ENCODE assay signal across 9 cellular contexts in the genomic region with DNA sequence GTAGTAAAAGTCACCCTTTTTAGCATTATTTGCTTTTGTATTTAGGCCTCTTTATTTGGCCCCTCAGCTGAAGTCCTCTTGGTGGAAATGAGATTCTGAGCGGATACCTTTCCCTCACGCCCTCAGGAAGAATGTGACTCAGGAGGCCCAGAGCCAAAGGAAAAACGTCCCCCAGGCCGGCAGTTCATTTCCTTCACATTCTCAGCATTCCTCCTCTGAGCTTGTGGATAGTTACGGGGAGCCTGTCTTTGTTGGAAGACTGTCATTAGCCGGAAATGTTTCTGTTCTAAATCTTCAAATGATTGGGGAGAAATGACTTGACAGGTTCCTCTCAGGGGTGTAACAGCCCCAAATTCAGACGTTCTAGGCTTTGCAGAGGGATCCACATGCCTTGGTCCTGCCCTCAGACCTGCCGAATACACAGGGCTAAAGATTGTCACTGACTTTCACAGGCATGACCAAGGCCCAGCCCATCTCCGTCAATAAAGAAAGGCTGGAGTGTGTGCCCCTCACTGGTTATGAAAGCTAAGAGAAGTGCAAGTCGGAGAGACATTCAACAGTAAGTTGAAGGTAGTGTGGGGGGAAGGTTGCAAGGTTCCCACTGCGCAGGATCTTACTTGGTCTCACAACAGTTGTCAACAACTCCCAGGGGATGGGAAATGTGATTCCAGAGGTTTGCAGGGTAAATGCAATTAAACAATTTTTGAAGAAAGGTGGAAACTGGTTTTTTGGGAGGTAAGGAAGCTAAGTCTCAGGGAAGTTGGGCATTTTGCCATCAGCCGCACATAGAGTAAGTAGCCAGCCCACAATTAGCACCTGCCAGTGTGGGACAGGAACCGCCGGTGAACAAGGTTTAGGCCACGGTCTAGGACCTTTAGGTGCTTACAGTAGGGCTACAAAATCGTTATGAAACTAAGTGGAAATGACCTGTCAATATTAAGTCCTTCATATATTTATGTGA. TPM values are rescaled to one million over a fixed set of nuclear protein-coding genes. Genes with fewer than 3 reads are reported as not detected.
DNase-seq lines count a peak whose midpoint lies in the region; ATAC-seq and FAIRE-seq lines count a peak whose summit lies in the region.
"Had no signal": no experiment of that assay in that cellular context is flagged by ENCODE, and none has a peak within 500 bp of the region (broad histone marks: within the 10 kb centered on the region; RNA-seq: fewer than 3 reads in every experiment).

No MANE protein-coding gene starts in this region.

- no peaks in the 10 kb centered on the region for H3K4me1 Mint-ChIP-seq in activated T-helper 2 cell treated with anti-CD3 and anti-CD28 coated beads, Interferon-gamma antibody, Interleukin-2, Interleukin-4, amounts not matched to agents 10 μg/mL and 5 μg/mL and 100 μg/mL, durations not matched to agents 14 hours and 24 hours and 36 hours (ENCODE audit: low read depth)

- H3K27ac Mint-ChIP-seq in activated T-helper 2 cell treated with anti-CD3 and anti-CD28 coated beads, Interferon-gamma antibody, Interleukin-2, Interleukin-4, amounts not matched to agents 10 μg/mL and 5 μg/mL and 100 μg/mL, durations not matched to agents 14 hours and 24 hours and 36 hours = no peak overlapping the region

- H3K36me3 Mint-ChIP-seq in activated T-helper 2 cell treated with anti-CD3 and anti-CD28 coated beads, Interferon-gamma antibody, Interleukin-2, Interleukin-4, amounts not matched to agents 10 μg/mL and 5 μg/mL and 100 μg/mL, durations not matched to agents 14 hours and 24 hours and 36 hours (ENCODE audit: low read depth) = no peaks in the 10 kb centered on the region

- peak; percentile 81 for FAIRE-seq in urothelium cell line (lab: Jason Lieb, UNC)

- H3K27ac ChIP-seq in caudate nucleus (ENCODE audit: low read depth, low read length) = peak overlapping the region; percentile 39

- ATAC-seq in HG02798 (IDR thresholded peaks at IDR 0.05; ENCODE audit: poor library complexity, unreplicated experiment) = no peak
- ATAC-seq in HG03571 (IDR thresholded peaks at IDR 0.05; ENCODE audit: unreplicated experiment) = no peak

- no peaks in the 10 kb centered on the region for H3K9me3 Mint-ChIP-seq in activated T-helper 2 cell treated with anti-CD3 and anti-CD28 coated beads, Interferon-gamma antibody, Interleukin-2, Interleukin-4, amounts not matched to agents 10 μg/mL and 5 μg/mL and 100 μg/mL, durations not matched to agents 14 hours and 24 hours and 36 hours

- H3K4me3 Mint-ChIP-seq in activated T-helper 2 cell treated with anti-CD3 and anti-CD28 coated beads, Interferon-gamma antibody, Interleukin-2, Interleukin-4, amounts not matched to agents 10 μg/mL and 5 μg/mL and 100 μg/mL, durations not matched to agents 14 hours and 24 hours and 36 hours (ENCODE audit: low read depth) = no peak overlapping the region

- DNase-seq in NCI-H2171 treated with DMSO at 0.1 percent for 48 hours (lab: John Stamatoyannopoulos, UW) (peak; percentile 32), NCI-H2171 (lab: John Stamatoyannopoulos, UW) (no peak), caudate nucleus (lab: John Stamatoyannopoulos, UW) (no peak), left kidney (ENCODE audit: low read depth, low spot score) (peak; percentile 87), urothelium cell line (ENCODE audit: low spot score) (peak; percentile 94)
- DNase-seq in activated T-helper 2 cell treated with anti-CD3 and anti-CD28 coated beads, Interferon-gamma antibody, Interleukin-2, Interleukin-4, amounts not matched to agents 10 μg/mL and 5 μg/mL and 100 μg/mL, durations not matched to agents 14 hours and 24 hours and 36 hours (ENCODE audit: low spot score) = no peak
- DNase-seq: NCI-H1436 treated with DMSO at 0.1 percent for 48 hours had no signal

- H3K27me3 Mint-ChIP-seq in activated T-helper 2 cell treated with anti-CD3 and anti-CD28 coated beads, Interferon-gamma antibody, Interleukin-2, Interleukin-4, amounts not matched to agents 10 μg/mL and 5 μg/mL and 100 μg/mL, durations not matched to agents 14 hours and 24 hours and 36 hours (ENCODE audit: low read depth) = no peaks in the 10 kb centered on the region

- intact Hi-C loops in activated T-helper 2 cell treated with anti-CD3 and anti-CD28 coated beads, Interferon-gamma antibody, Interleukin-2, Interleukin-4, amounts not matched to agents 10 μg/mL and 5 μg/mL and 100 μg/mL, durations not matched to agents 14 hours and 24 hours and 36 hours (cut with micrococcal nuclease) = no loop called here

RNA-seq across cellular contexts. Expression of gene MYZAP, which starts 39.7 kb away (rescaled TPM):
- total RNA-seq in activated T-helper 2 cell treated with anti-CD3 and anti-CD28 coated beads, Interferon-gamma antibody, Interleukin-2, Interleukin-4, amounts not matched to agents 10 μg/mL and 5 μg/mL and 100 μg/mL, durations not matched to agents 14 hours and 24 hours and 36 hours = not detected in 2 replicates

Comparison
In these comparisons a context has a peak if more than half of its experiments do, and no peak if none do; other contexts are left out.
1. DNase-seq: peak in NCI-H2171 treated with DMSO at 0.1 percent for 48 hours (single experiment), left kidney (single experiment) and urothelium cell line (single experiment); none in NCI-H2171 (single experiment), caudate nucleus (0 of 61) and activated T-helper 2 cell treated with anti-CD3 and anti-CD28 coated beads, Interferon-gamma antibody, Interleukin-2, Interleukin-4, amounts not matched to agents 10 μg/mL and 5 μg/mL and 100 μg/mL, durations not matched to agents 14 hours and 24 hours and 36 hours (single experiment).